17 cellular contexts compared by ENCODE assay signal in genomic region chr18:69885381-69885780, GRCh38.
A peak's percentile ranks its signal among the peaks of the same experiment; 100 is the strongest.
DNase-seq lines count a peak whose midpoint lies in the region; ATAC-seq and TF ChIP-seq lines count a peak whose summit lies in the region.
"Had no signal": no experiment of that assay in that cellular context is flagged by ENCODE, and none has a peak within 500 bp of the region (broad histone marks: within the 10 kb centered on the region; RNA-seq: fewer than 3 reads in every experiment).

No MANE protein-coding gene starts in this region.

- no peaks in the 10 kb centered on the region for H3K27me3 ChIP-seq in brain microvascular endothelial cell (replicated peaks)
- H3K27me3 ChIP-seq: gastroesophageal sphincter, tibial nerve had no signal

- intact Hi-C loops in natural killer cell (cut with micrococcal nuclease) = no loop called here

- H3K27me3 Mint-ChIP-seq in activated T-cell treated with anti-CD3 and anti-CD28 coated beads, Interleukin-2, amount 50 U/mL, for 72 hours (ENCODE audit: low read depth) = no peaks in the 10 kb centered on the region
- H3K27me3 Mint-ChIP-seq in activated T-helper 17 cell treated with anti-CD3 and anti-CD28 coated beads, Interleukin-2, amount 50 U/mL, for 72 hours = no peaks in the 10 kb centered on the region
- H3K27me3 Mint-ChIP-seq in natural killer cell (ENCODE audit: low read depth in 2 of 2) = no peaks in the 10 kb centered on the region

- peaks cover 72% of the 10 kb centered on the region for H3K4me1 Mint-ChIP-seq in activated T-cell treated with anti-CD3 and anti-CD28 coated beads, Interleukin-2, amount 50 U/mL, for 72 hours (ENCODE audit: low read depth)
- H3K4me1 Mint-ChIP-seq in activated T-helper 17 cell treated with anti-CD3 and anti-CD28 coated beads, Interleukin-2, amount 50 U/mL, for 72 hours = peaks cover 49% of the 10 kb centered on the region
- peaks cover 73 to 79% of the 10 kb centered on the region in 2 donors for H3K4me1 Mint-ChIP-seq in natural killer cell

- peak overlapping the region; percentile 95 for H3K27ac Mint-ChIP-seq in activated T-cell treated with anti-CD3 and anti-CD28 coated beads, Interleukin-2, amount 50 U/mL, for 72 hours
- peak overlapping the region; percentile 100 for H3K27ac Mint-ChIP-seq in activated T-helper 17 cell treated with anti-CD3 and anti-CD28 coated beads, Interleukin-2, amount 50 U/mL, for 72 hours
- H3K27ac Mint-ChIP-seq in natural killer cell = peak overlapping the region; percentile 70 to 81

- TF ChIP-seq CTCF in natural killer cell (IDR thresholded peaks at IDR 0.05) (no peak), brain microvascular endothelial cell (IDR thresholded peaks at IDR 0.05; ENCODE audit: low read depth, low read length, missing control alignments) (no peak)

- H3K27ac ChIP-seq in brain microvascular endothelial cell = no peak overlapping the region
- H3K27ac ChIP-seq: gastroesophageal sphincter, PC-9, tibial nerve had no signal

- peaks cover 3 to 21% of the 10 kb centered on the region in 2 donors for H3K36me3 Mint-ChIP-seq in activated T-cell treated with anti-CD3 and anti-CD28 coated beads, Interleukin-2, amount 50 U/mL, for 72 hours (ENCODE audit: insufficient read depth in 2 of 2)
- peaks cover 88% of the 10 kb centered on the region for H3K36me3 Mint-ChIP-seq in activated T-helper 17 cell treated with anti-CD3 and anti-CD28 coated beads, Interleukin-2, amount 50 U/mL, for 72 hours (ENCODE audit: low read depth)
- no peaks in the 10 kb centered on the region for H3K36me3 Mint-ChIP-seq in natural killer cell

- in situ Hi-C loops in brain microvascular endothelial cell (cut with HindIII; ENCODE audit: low pct_ligation_motif_present, low sequenced_read_pairs) = no loop called here

- peak in 1 of 2 donors; percentile 1 for ATAC-seq in activated T-cell treated with anti-CD3 and anti-CD28 coated beads, Interleukin-2, amount 50 U/mL, for 72 hours (replicated peaks in 1 of 2)
- peak; percentile 1 for ATAC-seq in HG02759 (IDR thresholded peaks at IDR 0.05; ENCODE audit: unreplicated experiment)
- no peak for ATAC-seq in activated T-helper 17 cell treated with anti-CD3 and anti-CD28 coated beads, Interleukin-2, amount 50 U/mL, for 72 hours (replicated peaks)
- no peak for ATAC-seq in natural killer cell
- ATAC-seq in HG02642 (IDR thresholded peaks at IDR 0.05; ENCODE audit: poor library complexity, unreplicated experiment) = no peak
- ATAC-seq: gastroesophageal sphincter had no signal

- peaks cover 0 to 1% of the 10 kb centered on the region in 2 donors for H3K9me3 Mint-ChIP-seq in activated T-cell treated with anti-CD3 and anti-CD28 coated beads, Interleukin-2, amount 50 U/mL, for 72 hours
- H3K9me3 Mint-ChIP-seq in activated T-helper 17 cell treated with anti-CD3 and anti-CD28 coated beads, Interleukin-2, amount 50 U/mL, for 72 hours = no peaks in the 10 kb centered on the region
- no peaks in the 10 kb centered on the region for H3K9me3 Mint-ChIP-seq in natural killer cell
- H3K9me3 Mint-ChIP-seq: nephron had no signal

- H3K4me3 ChIP-seq in brain microvascular endothelial cell (ENCODE audit: low read depth, low read length) = no peak overlapping the region
- H3K4me3 ChIP-seq: gastroesophageal sphincter, PC-9, tibial nerve had no signal

- H3K36me3 ChIP-seq in brain microvascular endothelial cell (replicated peaks) = no peaks in the 10 kb centered on the region
- H3K36me3 ChIP-seq: gastroesophageal sphincter, tibial nerve had no signal

- H3K4me3 Mint-ChIP-seq in activated T-cell treated with anti-CD3 and anti-CD28 coated beads, Interleukin-2, amount 50 U/mL, for 72 hours = peak overlapping the region; percentile 62 to 78
- peak overlapping the region; percentile 85 for H3K4me3 Mint-ChIP-seq in activated T-helper 17 cell treated with anti-CD3 and anti-CD28 coated beads, Interleukin-2, amount 50 U/mL, for 72 hours
- peak overlapping the region; percentile 40 for H3K4me3 Mint-ChIP-seq in natural killer cell
- H3K4me3 Mint-ChIP-seq: nephron had no signal

- no peak for DNase-seq in activated T-cell treated with anti-CD3 and anti-CD28 coated beads, Interleukin-2, amount 50 U/mL, for 72 hours
- DNase-seq in activated T-cell treated with anti-CD3 and anti-CD28 coated beads, Interleukin-2, amount 50 U/mL, for 1 hour = no peak
- DNase-seq in natural killer cell (no peak), brain microvascular endothelial cell (no peak), NCI-H2081 (lab: John Stamatoyannopoulos, UW) (no peak)
- DNase-seq: amniotic stem cell; mesenchymal stem cell; NCI-H774; PC-9; stimulated activated naive CD4-positive, alpha-beta T cell; T-helper 9 cell had no signal
